ENCODE assay signal across 8 cellular contexts in the genomic region with DNA sequence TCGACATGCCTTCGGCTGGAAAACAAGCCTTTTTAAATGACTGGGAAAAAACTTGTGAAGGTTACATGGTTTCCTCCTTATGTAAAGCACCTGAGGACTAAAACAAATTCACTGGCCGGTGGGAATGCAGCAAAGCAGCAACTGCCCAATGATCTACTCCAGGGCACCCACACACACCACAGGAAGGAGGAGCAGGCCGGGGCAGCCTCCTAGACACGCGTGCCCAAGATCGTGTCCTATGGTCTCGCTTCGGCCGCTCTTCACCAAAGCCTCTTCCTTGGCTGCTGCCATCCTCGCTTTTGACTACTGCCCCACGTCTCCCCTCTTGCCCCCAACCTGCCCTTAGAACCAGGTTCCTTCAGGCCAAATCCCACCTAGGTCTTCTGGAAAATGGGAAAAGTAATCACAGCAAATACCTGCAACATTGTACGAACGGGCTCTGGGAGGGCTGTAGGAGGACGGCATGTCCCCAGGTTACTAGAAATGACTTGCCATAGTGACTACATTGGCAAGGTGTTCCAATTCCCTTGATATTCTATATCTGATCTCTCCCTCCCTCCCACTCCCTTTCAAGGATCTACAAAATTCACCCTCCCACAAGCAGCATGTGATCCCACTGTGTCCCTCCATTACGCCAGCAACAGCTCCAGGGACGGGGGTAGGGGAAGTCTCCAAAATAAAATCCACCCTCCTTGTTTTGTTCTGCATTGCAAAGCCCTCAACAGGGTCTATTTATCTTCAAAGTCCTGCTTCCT.
DNase-seq lines count a peak whose midpoint lies in the region; ATAC-seq, FAIRE-seq and TF ChIP-seq lines count a peak whose summit lies in the region.

No MANE protein-coding gene starts in this region.

- H3K4me3 ChIP-seq in liver (ENCODE audit: low read depth in 1 of 3, low read length in 3 of 3) (no peak overlapping the region), HepG2 (replicated peaks in 1 of 3; ENCODE audit: insufficient read depth in 1 of 3, low read depth in 2 of 3, low read length in 3 of 3) (no peak overlapping the region), dorsolateral prefrontal cortex (peak overlapping the region in 13 of 59 donors; percentile 3 to 48 (median 29)), neural progenitor cell (no peak overlapping the region), vagina (no peak overlapping the region)

- POLR2A ChIA-PET in HepG2 (lab: Yijun Ruan, JAX), result no interaction called here

- H3K9me3 Mint-ChIP-seq in neural progenitor cell, result no peaks in the 10 kb centered on the region
- H3K9me3 Mint-ChIP-seq in effector memory CD8-positive, alpha-beta T cell, result no peaks in the 10 kb centered on the region

- H3K36me3 Mint-ChIP-seq in neural progenitor cell, result peaks cover 16% of the 10 kb centered on the region
- H3K36me3 Mint-ChIP-seq in effector memory CD8-positive, alpha-beta T cell (ENCODE audit: insufficient read depth), result peaks cover 18% of the 10 kb centered on the region

- in situ Hi-C loops in HepG2 (cut with HindIII; ENCODE audit: extremely low pct_ligation_motif_present, low pct_unique_long_range_greater_than_20kb), result no loop called here

- no peak overlapping the region for H2AFZ ChIP-seq in HepG2 (ENCODE audit: low read length)
- no peak overlapping the region for H2AFZ ChIP-seq in neural progenitor cell (replicated peaks)

- H3F3A ChIP-seq in neural progenitor cell (ENCODE audit: low read depth), result no peaks in the 10 kb centered on the region

- TF ChIP-seq POLR2A in HepG2 (IDR thresholded peaks at IDR 0.05; ENCODE audit: insufficient read depth in 1 of 2, low read depth in 2 of 2, low read length in 2 of 2), result no peak
- no peak for TF ChIP-seq POLR2A in vagina (IDR thresholded peaks at IDR 0.05)

- H3K36me3 ChIP-seq in liver (ENCODE audit: control insufficient read depth in 4 of 4, insufficient read depth in 3 of 4, low read depth in 1 of 4, low read length in 3 of 4) (peaks cover 0 to 5% (median 0%) of the 10 kb centered on the region in 4 donors), HepG2 (replicated peaks in 1 of 2; ENCODE audit: control insufficient read depth in 1 of 2, insufficient read depth in 2 of 2, low read length in 2 of 2) (peaks cover 14 to 29% of the 10 kb centered on the region in 2 experiments; a peak in 4 of 5 replicates), neural progenitor cell (no peaks in the 10 kb centered on the region), vagina (peaks cover 0 to 4% of the 10 kb centered on the region in 2 donors)

- CTCF ChIA-PET in HepG2 (lab: Yijun Ruan, JAX; ENCODE audit: low intra/inter-chr PET ratio, low total read pairs), result no interaction called here

- H3K4me3 Mint-ChIP-seq in neural progenitor cell, result no peak overlapping the region
- no peak overlapping the region for H3K4me3 Mint-ChIP-seq in effector memory CD8-positive, alpha-beta T cell

- H3K4me1 ChIP-seq in liver (ENCODE audit: control insufficient read depth in 4 of 4, insufficient read depth in 4 of 4, low read length in 3 of 4) (peaks cover 0 to 31% (median 21%) of the 10 kb centered on the region in 4 donors), HepG2 (ENCODE audit: insufficient read depth, low read length) (peaks cover 31% of the 10 kb centered on the region), neural progenitor cell (peaks cover 6% of the 10 kb centered on the region), vagina (peaks cover 64% of the 10 kb centered on the region)

- H3K27ac Mint-ChIP-seq in neural progenitor cell, result peak overlapping the region; percentile 8
- H3K27ac Mint-ChIP-seq in effector memory CD8-positive, alpha-beta T cell, result no peak overlapping the region

- no peak for DNase-seq in HepG2 (ENCODE audit: low spot score)
- peak in 1 of 10 donors; percentile 51 for DNase-seq in dorsolateral prefrontal cortex
- DNase-seq in neural progenitor cell (ENCODE audit: low spot score), result no peak
- no peak for DNase-seq in vagina (ENCODE audit: extremely low spot score in 2 of 2)
- DNase-seq in posterior cingulate gyrus, result no peak
- no peak for DNase-seq in effector memory CD8-positive, alpha-beta T cell
- DNase-seq in KG1 (lab: John Stamatoyannopoulos, UW), result no peak

- peaks cover 68% of the 10 kb centered on the region for H3K4me1 Mint-ChIP-seq in neural progenitor cell
- H3K4me1 Mint-ChIP-seq in effector memory CD8-positive, alpha-beta T cell (ENCODE audit: low read depth in 2 of 2), result peaks cover 53 to 70% of the 10 kb centered on the region in 2 donors

- peaks cover 4% of the 10 kb centered on the region for H3K27me3 Mint-ChIP-seq in neural progenitor cell (ENCODE audit: insufficient read depth, low read depth)
- H3K27me3 Mint-ChIP-seq in effector memory CD8-positive, alpha-beta T cell, result no peaks in the 10 kb centered on the region

- WGBS in liver, result 85% methylated on average over 17 of the region's 17 CpGs
- whole genome bisulfite sequencing in HepG2 (ENCODE audit: low lambda C conversion rate), result 97% methylated on average over 16 of the region's 17 CpGs

- no peak for FAIRE-seq in HepG2 (lab: Jason Lieb, UNC)

- H3K27ac ChIP-seq in liver (ENCODE audit: low read depth in 1 of 2, low read length in 2 of 2) (peak overlapping the region; percentile 65 to 66), HepG2 (ENCODE audit: extremely low read length, insufficient read depth, low read length) (no peak overlapping the region), dorsolateral prefrontal cortex (peak overlapping the region; percentile 12 to 98 (median 92)), neural progenitor cell (no peak overlapping the region), vagina (peak overlapping the region; percentile 83)

- no peak for TF ChIP-seq RAD21 in liver (IDR thresholded peaks at IDR 0.05)
- TF ChIP-seq RAD21 in HepG2 (CRISPR knock-in tag; IDR thresholded peaks at IDR 0.05), result no peak

- H4K20me1 ChIP-seq in HepG2 (ENCODE audit: insufficient read depth, low read length) (no peaks in the 10 kb centered on the region), neural progenitor cell (ENCODE audit: low read depth) (peaks cover 23% of the 10 kb centered on the region)

- TF ChIP-seq EP300 in HepG2 (IDR thresholded peaks at IDR 0.05; ENCODE audit: low read depth in 2 of 2, low read length in 2 of 2) (no peak), HepG2 (CRISPR knock-in tag; IDR thresholded peaks at IDR 0.05; ENCODE audit: borderline replicate concordance) (no peak)

- TF ChIP-seq CTCF in liver (IDR thresholded peaks at IDR 0.05; ENCODE audit: low read depth, low read length, missing input control), result no peak
- no peak for TF ChIP-seq CTCF in HepG2 (CRISPR knock-in tag; IDR thresholded peaks at IDR 0.05)
- TF ChIP-seq CTCF in dorsolateral prefrontal cortex (IDR thresholded peaks at IDR 0.05 in 54 of 56, conservative IDR thresholded peaks at IDR 0.05 in 2 of 56; ENCODE audit: low read depth in 1 of 56, partially characterized antibody in 56 of 56), result no peak
- no peak for TF ChIP-seq CTCF in neural progenitor cell (IDR thresholded peaks at IDR 0.05)
- TF ChIP-seq CTCF in vagina (IDR thresholded peaks at IDR 0.05), result no peak

- no TSS peak for BruUV-seq in HepG2 (replicated peaks; lab: Mats Ljungman, UMichigan)

- H3K79me2 ChIP-seq in HepG2 (ENCODE audit: insufficient read depth, low read length), result peaks cover 3% of the 10 kb centered on the region
- H3K79me2 ChIP-seq in neural progenitor cell (ENCODE audit: low read depth), result no peaks in the 10 kb centered on the region

- no peak overlapping the region for H3K9ac ChIP-seq in liver (ENCODE audit: low read depth in 1 of 2, low read length in 2 of 2)
- H3K9ac ChIP-seq in HepG2 (ENCODE audit: insufficient read depth, low read depth, low read length), result no peak overlapping the region
- H3K9ac ChIP-seq in neural progenitor cell, result no peak overlapping the region

- H3K9me3 ChIP-seq in liver (ENCODE audit: control insufficient read depth in 4 of 4, low read length in 3 of 4), result no peaks in the 10 kb centered on the region
- no peaks in the 10 kb centered on the region for H3K9me3 ChIP-seq in HepG2 (ENCODE audit: low read length)
- H3K9me3 ChIP-seq in neural progenitor cell (ENCODE audit: low read depth), result no peaks in the 10 kb centered on the region
- H3K9me3 ChIP-seq in vagina, result no peaks in the 10 kb centered on the region

- H3K27me3 ChIP-seq in liver (ENCODE audit: control insufficient read depth in 4 of 4, insufficient read depth in 4 of 4, low read length in 3 of 4), result no peaks in the 10 kb centered on the region
- no peaks in the 10 kb centered on the region for H3K27me3 ChIP-seq in HepG2 (ENCODE audit: control insufficient read depth in 1 of 2, insufficient read depth in 2 of 2, low read length in 2 of 2)
- no peaks in the 10 kb centered on the region for H3K27me3 ChIP-seq in dorsolateral prefrontal cortex
- H3K27me3 ChIP-seq in neural progenitor cell, result no peaks in the 10 kb centered on the region
- H3K27me3 ChIP-seq in vagina, result no peaks in the 10 kb centered on the region

- intact Hi-C loops in HepG2 (cut with micrococcal nuclease; ENCODE audit: unreplicated experiment), result no loop called here
- intact Hi-C loops in dorsolateral prefrontal cortex (cut with DNase I), result no loop called here
- intact Hi-C loops in vagina (cut with DNase I), result loop anchor here (5.0 kb wide), 1 partner anchor 274 kb away; the partner anchor contains the start of gene TNRC18
- intact Hi-C loops in posterior cingulate gyrus (cut with DNase I), result no loop called here

- ATAC-seq in HepG2, result no peak
- ATAC-seq in effector memory CD8-positive, alpha-beta T cell (replicated peaks), result no peak

- H3K4me2 ChIP-seq in HepG2 (ENCODE audit: low read depth, low read length), result no peak overlapping the region
- no peak overlapping the region for H3K4me2 ChIP-seq in neural progenitor cell

TF ChIP-seq in liver, 16 proteins besides CTCF, POLR2A, EP300 and RAD21:
- TF ChIP-seq HNF4A (conservative IDR thresholded peaks at IDR 0.05) (no peak), HNF4G (IDR thresholded peaks at IDR 0.05) (no peak), GABPA (IDR thresholded peaks at IDR 0.05 in 1 of 2, conservative IDR thresholded peaks at IDR 0.05 in 1 of 2) (no peak), EGR1 (IDR thresholded peaks at IDR 0.05; ENCODE audit: low read depth in 2 of 2) (no peak), NR2F2 (IDR thresholded peaks at IDR 0.05) (no peak)

TF ChIP-seq in HepG2, 621 proteins besides CTCF, POLR2A, EP300 and RAD21 (continues in another document):
- TF ChIP-seq KAT2B (IDR thresholded peaks at IDR 0.05; ENCODE audit: borderline replicate concordance, low read depth, low read length) (no peak), RARA (CRISPR knock-in tag; IDR thresholded peaks at IDR 0.05) (no peak), TRAFD1 (CRISPR knock-in tag; IDR thresholded peaks at IDR 0.05; ENCODE audit: borderline replicate concordance) (no peak)

Comparison
In these comparisons a context has a peak if more than half of its experiments do, and no peak if none do; other contexts are left out.
1. H3K27ac ChIP-seq: peak in liver (2 of 2), dorsolateral prefrontal cortex (59 of 59) and vagina (single experiment); none in HepG2 (single experiment) and neural progenitor cell (single experiment).